ENCODE assay signal across 16 cellular contexts in the genomic region with DNA sequence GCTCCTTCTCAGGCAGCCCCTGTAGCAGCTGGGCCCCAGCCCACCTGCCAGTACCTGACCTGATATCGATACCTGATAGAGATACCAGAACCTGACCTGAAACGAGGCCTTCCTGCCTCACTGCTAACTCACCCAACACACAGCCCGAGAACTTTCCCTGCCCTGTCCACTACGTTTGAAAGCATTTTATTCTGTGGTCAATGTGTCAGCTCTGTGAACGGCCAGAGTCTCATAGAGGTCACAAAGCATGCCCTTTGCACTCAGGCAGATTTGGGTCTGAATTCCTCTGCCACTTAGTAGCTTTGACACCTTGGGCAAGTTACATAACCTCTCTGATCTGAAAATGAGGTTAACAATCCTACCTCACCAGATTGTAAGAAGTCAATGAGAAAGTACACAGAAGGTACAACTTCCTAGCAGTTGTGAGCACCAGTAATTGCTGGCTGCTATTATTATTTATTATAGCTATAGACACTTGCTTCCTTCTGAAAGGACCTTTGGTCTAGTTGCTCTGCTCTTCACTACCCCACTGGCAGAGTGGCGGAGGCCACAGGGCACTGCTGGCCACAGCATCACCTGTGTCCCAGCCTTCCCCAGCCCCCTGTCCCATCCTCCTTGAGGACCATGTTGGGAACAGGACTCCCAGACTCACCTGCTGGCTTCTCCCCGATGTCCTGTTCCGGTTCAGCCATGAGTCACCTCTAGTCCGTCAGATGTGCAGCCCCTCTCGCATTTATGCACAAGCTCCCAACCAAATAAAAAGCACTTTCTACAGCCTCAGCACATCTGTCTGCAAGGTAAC. TPM values are rescaled to one million over a fixed set of nuclear protein-coding genes. Genes with fewer than 3 reads are reported as not detected.
A peak's percentile ranks its signal among the peaks of the same experiment; 100 is the strongest.
DNase-seq lines count a peak whose midpoint lies in the region; ATAC-seq and TF ChIP-seq lines count a peak whose summit lies in the region.
"Had no signal": no experiment of that assay in that cellular context is flagged by ENCODE, and none has a peak within 500 bp of the region (broad histone marks: within the 10 kb centered on the region; RNA-seq: fewer than 3 reads in every experiment).

No MANE protein-coding gene starts in this region.

- no peaks in the 10 kb centered on the region for H3K27me3 Mint-ChIP-seq in CD4-positive, alpha-beta T cell

- no peak for ATAC-seq in GM18868 (IDR thresholded peaks at IDR 0.05; ENCODE audit: unreplicated experiment)
- no peak for ATAC-seq in CD4-positive, alpha-beta T cell (ENCODE audit: poor library complexity)

- no peak overlapping the region for H3K4me3 Mint-ChIP-seq in CD4-positive, alpha-beta T cell
- H3K4me3 Mint-ChIP-seq: activated CD4-positive, alpha-beta memory T cell treated with anti-CD3 and anti-CD28 coated beads, Interleukin-2, amount 10 ng/mL, durations not matched to agents 7 days and 5 days had no signal

- TF ChIP-seq RAD21 in liver (IDR thresholded peaks at IDR 0.05), result peak in 1 of 2 donors; percentile 22

- H3K27ac Mint-ChIP-seq in CD4-positive, alpha-beta T cell, result no peak overlapping the region
- H3K27ac Mint-ChIP-seq: activated CD4-positive, alpha-beta memory T cell treated with anti-CD3 and anti-CD28 coated beads, Interleukin-2, amount 10 ng/mL, durations not matched to agents 7 days and 5 days had no signal

- H3K9me3 Mint-ChIP-seq in CD4-positive, alpha-beta T cell, result no peaks in the 10 kb centered on the region
- H3K9me3 Mint-ChIP-seq: activated CD4-positive, alpha-beta memory T cell treated with anti-CD3 and anti-CD28 coated beads, Interleukin-2, amount 10 ng/mL, durations not matched to agents 7 days and 5 days had no signal

- peak overlapping the region; percentile 4 to 10 for H3K9ac ChIP-seq in liver (ENCODE audit: low read depth in 1 of 2, low read length in 2 of 2)

- no peaks in the 10 kb centered on the region for H3K27me3 ChIP-seq in liver (ENCODE audit: control insufficient read depth in 4 of 4, insufficient read depth in 4 of 4, low read length in 3 of 4)
- no peaks in the 10 kb centered on the region for H3K27me3 ChIP-seq in CD4-positive, alpha-beta T cell (ENCODE audit: control insufficient read depth, insufficient read depth, low read length)

- no peaks in the 10 kb centered on the region for H3K36me3 Mint-ChIP-seq in CD4-positive, alpha-beta T cell (ENCODE audit: low read depth)

- H3K4me1 Mint-ChIP-seq in CD4-positive, alpha-beta T cell (ENCODE audit: low read depth), result peaks cover 23% of the 10 kb centered on the region

- no peaks in the 10 kb centered on the region for H3K36me3 ChIP-seq in liver (ENCODE audit: control insufficient read depth in 4 of 4, insufficient read depth in 3 of 4, low read depth in 1 of 4, low read length in 3 of 4)
- H3K36me3 ChIP-seq: prostate gland had no signal

- H3K27ac ChIP-seq in VCaP, result peak overlapping the region; percentile 80; the same call in 1 of the 2 replicates
- H3K27ac ChIP-seq in liver (ENCODE audit: low read depth in 1 of 2, low read length in 2 of 2), result peak overlapping the region; percentile 85 to 87
- no peak overlapping the region for H3K27ac ChIP-seq in CD4-positive, alpha-beta T cell (ENCODE audit: low read depth, low read length)
- H3K27ac ChIP-seq: prostate gland had no signal

- DNase-seq in EL (peak; percentile 37), renal cortical epithelial cell (ENCODE audit: low read depth) (peak; percentile 26), DMS 273 (lab: John Stamatoyannopoulos, UW; ENCODE audit: unreplicated experiment) (no peak), NCI-H1417 treated with DMSO at 0.1 percent for 48 hours (lab: John Stamatoyannopoulos, UW) (no peak)
- no peak for DNase-seq in CD4-positive, alpha-beta T cell
- DNase-seq: activated CD4-positive, alpha-beta memory T cell treated with anti-CD3 and anti-CD28 coated beads, Interleukin-2, amount 10 ng/mL, durations not matched to agents 7 days and 5 days; amygdala; DMS79; NCI-H2081 treated with DMSO at 0.1 percent for 48 hours; stimulated activated CD4-positive, alpha-beta T cell treated with anti-CD3 and anti-CD28 coated beads, Interleukin-15, amount 100 ng/mL, for 24 hours had no signal

- H3K4me3 ChIP-seq in liver (ENCODE audit: low read depth in 1 of 3, low read length in 3 of 3), result no peak overlapping the region
- H3K4me3 ChIP-seq: prostate gland had no signal

- peaks cover 10 to 54% (median 40%) of the 10 kb centered on the region in 4 donors for H3K4me1 ChIP-seq in liver (ENCODE audit: control insufficient read depth in 4 of 4, insufficient read depth in 4 of 4, low read length in 3 of 4)
- H3K4me1 ChIP-seq: prostate gland had no signal

- 53% methylated on average over 10 of the region's 10 CpGs for WGBS in liver

- CTCF ChIA-PET in CD4-positive, alpha-beta T cell (lab: Charles Lee), result interaction anchor here (0.9 to 3.0 kb wide), 2 partner anchors 16 to 17 kb away, joined by 3 to 9 read pairs; no protein-coding TSS in a partner anchor

- intact Hi-C loops in CD4-positive, alpha-beta T cell (cut with DNase I, micrococcal nuclease), result no loop called here

- H3K9me3 ChIP-seq in liver (ENCODE audit: control insufficient read depth in 4 of 4, low read length in 3 of 4), result no peaks in the 10 kb centered on the region
- H3K9me3 ChIP-seq in CD4-positive, alpha-beta T cell (ENCODE audit: control insufficient read depth, low read length), result no peaks in the 10 kb centered on the region
- H3K9me3 ChIP-seq: prostate gland had no signal

- TF ChIP-seq CTCF in VCaP (conservative IDR thresholded peaks at IDR 0.05) (no peak), liver (IDR thresholded peaks at IDR 0.05; ENCODE audit: low read depth, low read length, missing input control) (no peak)
- no peak for TF ChIP-seq CTCF in CD4-positive, alpha-beta T cell (IDR thresholded peaks at IDR 0.05)

- POLR2A ChIA-PET in CD4-positive, alpha-beta T cell (lab: Charles Lee), result interaction anchor here (1.2 kb wide), 1 partner anchor 13 kb away, joined by 4 read pairs; no protein-coding TSS in a partner anchor

TF ChIP-seq in liver, 16 proteins besides CTCF, POLR2A, EP300 and RAD21 (continues in another document):
- peak; percentile 88 for TF ChIP-seq SP1 (IDR thresholded peaks at IDR 0.05)
- peak; percentile 27 for TF ChIP-seq FOXA1 (IDR thresholded peaks at IDR 0.05)
- peak; percentile 78 for TF ChIP-seq NR2F2 (IDR thresholded peaks at IDR 0.05)
- TF ChIP-seq, protein P1, sequence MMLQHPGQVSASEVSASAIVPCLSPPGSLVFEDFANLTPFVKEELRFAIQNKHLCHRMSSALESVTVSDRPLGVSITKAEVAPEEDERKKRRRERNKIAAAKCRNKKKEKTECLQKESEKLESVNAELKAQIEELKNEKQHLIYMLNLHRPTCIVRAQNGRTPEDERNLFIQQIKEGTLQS (IDR thresholded peaks at IDR 0.05), result no peak
- TF ChIP-seq RXRA (IDR thresholded peaks at IDR 0.05), result peak; percentile 87 to 92
- peak; percentile 50 for TF ChIP-seq YY1 (IDR thresholded peaks at IDR 0.05)
- peak; percentile 65 for TF ChIP-seq TAF1 (conservative IDR thresholded peaks at IDR 0.05)
- peak; percentile 91 for TF ChIP-seq HNF4G (IDR thresholded peaks at IDR 0.05)
- TF ChIP-seq, protein P2, sequence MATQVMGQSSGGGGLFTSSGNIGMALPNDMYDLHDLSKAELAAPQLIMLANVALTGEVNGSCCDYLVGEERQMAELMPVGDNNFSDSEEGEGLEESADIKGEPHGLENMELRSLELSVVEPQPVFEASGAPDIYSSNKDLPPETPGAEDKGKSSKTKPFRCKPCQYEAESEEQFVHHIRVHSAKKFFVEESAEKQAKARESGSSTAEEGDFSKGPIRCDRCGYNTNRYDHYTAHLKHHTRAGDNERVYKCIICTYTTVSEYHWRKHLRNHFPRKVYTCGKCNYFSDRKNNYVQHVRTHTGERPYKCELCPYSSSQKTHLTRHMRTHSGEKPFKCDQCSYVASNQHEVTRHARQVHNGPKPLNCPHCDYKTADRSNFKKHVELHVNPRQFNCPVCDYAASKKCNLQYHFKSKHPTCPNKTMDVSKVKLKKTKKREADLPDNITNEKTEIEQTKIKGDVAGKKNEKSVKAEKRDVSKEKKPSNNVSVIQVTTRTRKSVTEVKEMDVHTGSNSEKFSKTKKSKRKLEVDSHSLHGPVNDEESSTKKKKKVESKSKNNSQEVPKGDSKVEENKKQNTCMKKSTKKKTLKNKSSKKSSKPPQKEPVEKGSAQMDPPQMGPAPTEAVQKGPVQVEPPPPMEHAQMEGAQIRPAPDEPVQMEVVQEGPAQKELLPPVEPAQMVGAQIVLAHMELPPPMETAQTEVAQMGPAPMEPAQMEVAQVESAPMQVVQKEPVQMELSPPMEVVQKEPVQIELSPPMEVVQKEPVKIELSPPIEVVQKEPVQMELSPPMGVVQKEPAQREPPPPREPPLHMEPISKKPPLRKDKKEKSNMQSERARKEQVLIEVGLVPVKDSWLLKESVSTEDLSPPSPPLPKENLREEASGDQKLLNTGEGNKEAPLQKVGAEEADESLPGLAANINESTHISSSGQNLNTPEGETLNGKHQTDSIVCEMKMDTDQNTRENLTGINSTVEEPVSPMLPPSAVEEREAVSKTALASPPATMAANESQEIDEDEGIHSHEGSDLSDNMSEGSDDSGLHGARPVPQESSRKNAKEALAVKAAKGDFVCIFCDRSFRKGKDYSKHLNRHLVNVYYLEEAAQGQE (IDR thresholded peaks at IDR 0.05), result peak; percentile 57
- no peak for TF ChIP-seq EGR1 (IDR thresholded peaks at IDR 0.05; ENCODE audit: low read depth in 2 of 2)
- TF ChIP-seq, protein P3, sequence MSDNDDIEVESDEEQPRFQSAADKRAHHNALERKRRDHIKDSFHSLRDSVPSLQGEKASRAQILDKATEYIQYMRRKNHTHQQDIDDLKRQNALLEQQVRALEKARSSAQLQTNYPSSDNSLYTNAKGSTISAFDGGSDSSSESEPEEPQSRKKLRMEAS (IDR thresholded peaks at IDR 0.05), result peak; percentile 49
- no peak for TF ChIP-seq GABPA (IDR thresholded peaks at IDR 0.05 in 1 of 2, conservative IDR thresholded peaks at IDR 0.05 in 1 of 2)

RNA-seq across cellular contexts. Expression of a gene that starts 0.9 kb away (rescaled TPM):
- total RNA-seq in liver (not detected), renal cortical epithelial cell (not detected in 2 replicates)
- polyA plus RNA-seq in liver, result not detected
- total RNA-seq in CD4-positive, alpha-beta T cell, result not detected
- total RNA-seq: activated CD4-positive, alpha-beta memory T cell treated with anti-CD3 and anti-CD28 coated beads, Interleukin-2, amount 10 ng/mL, durations not matched to agents 7 days and 5 days; epithelial cell of proximal tubule; prostate gland; subcutaneous adipose tissue had no signal

RNA-seq across cellular contexts. Expression of a gene that starts 47.0 kb away (rescaled TPM):
- 10 to 100 TPM; 26.0 to 26.5 TPM for total RNA-seq in liver
- polyA plus RNA-seq in liver, result 100 to 1,000 TPM in 1 of 2 donors, 10 to 100 TPM in 1; 15.5 to 126 TPM
- total RNA-seq in renal cortical epithelial cell, result 11.5 and 41.9 TPM in 2 replicates
- 100 to 1,000 TPM; 116 to 126 TPM for total RNA-seq in CD4-positive, alpha-beta T cell

RNA-seq across cellular contexts. Expression of a gene that starts 58.7 kb away (rescaled TPM):
- 10 to 100 TPM; 10.1 to 15.1 TPM for total RNA-seq in liver
- 1 to 10 TPM; 6.2 to 9.3 TPM for polyA plus RNA-seq in liver
- total RNA-seq in renal cortical epithelial cell, result 25.1 and 36.3 TPM in 2 replicates
- 10 to 100 TPM; 22.8 to 24.0 TPM for total RNA-seq in CD4-positive, alpha-beta T cell

Comparison
In these comparisons a context has a peak if more than half of its experiments do, and no peak if none do; other contexts are left out.
1. DNase-seq: peak in EL (single experiment) and renal cortical epithelial cell (single experiment); none in DMS 273 (single experiment), NCI-H1417 treated with DMSO at 0.1 percent for 48 hours (single experiment) and CD4-positive, alpha-beta T cell (0 of 10).